9 cellular contexts compared by ENCODE assay signal in genomic region chr10:44975487-44976331, GRCh38. TPM values are rescaled to one million over a fixed set of nuclear protein-coding genes. Genes with fewer than 3 reads are reported as not detected.
A peak's percentile ranks its signal among the peaks of the same experiment; 100 is the strongest.
DNase-seq lines count a peak whose midpoint lies in the region; ATAC-seq and TF ChIP-seq lines count a peak whose summit lies in the region.
"Had no signal": no experiment of that assay in that cellular context is flagged by ENCODE, and none has a peak within 500 bp of the region (broad histone marks: within the 10 kb centered on the region; RNA-seq: fewer than 3 reads in every experiment).

No MANE protein-coding gene starts in this region.

- peaks cover 0 to 55% (median 21%) of the 10 kb centered on the region in 9 donors for H3K36me3 ChIP-seq in heart right ventricle
- peaks cover 29 to 38% (median 35%) of the 10 kb centered on the region in 3 donors for H3K36me3 ChIP-seq in skeletal muscle tissue (ENCODE audit: control insufficient read depth in 3 of 3, insufficient read depth in 3 of 3, low read length in 3 of 3)

- H3K27me3 ChIP-seq in heart right ventricle (no peaks in the 10 kb centered on the region), skeletal muscle tissue (ENCODE audit: control insufficient read depth in 3 of 3, insufficient read depth in 3 of 3, low read length in 3 of 3) (no peaks in the 10 kb centered on the region)

- H3K4me1 ChIP-seq in heart right ventricle (peaks cover 44 to 90% (median 75%) of the 10 kb centered on the region in 9 donors), skeletal muscle tissue (ENCODE audit: control insufficient read depth in 3 of 3, insufficient read depth in 3 of 3, low read length in 3 of 3) (peaks cover 66 to 74% (median 70%) of the 10 kb centered on the region in 3 donors)

- H3K9me3 ChIP-seq in heart right ventricle, result no peaks in the 10 kb centered on the region
- H3K9me3 ChIP-seq in skeletal muscle tissue (ENCODE audit: control insufficient read depth in 3 of 3, low read length in 3 of 3), result no peaks in the 10 kb centered on the region

- peak overlapping the region; percentile 83 to 97 (median 92) for H3K27ac ChIP-seq in heart right ventricle
- H3K27ac ChIP-seq in skeletal muscle tissue (ENCODE audit: low read depth, low read length), result peak overlapping the region; percentile 92
- H3K27ac ChIP-seq: 22Rv1 had no signal

- intact Hi-C loops in heart right ventricle (cut with DNase I), result loop anchor here in 7 of 10 donors (1.0 to 10.0 kb wide), 6 partner anchors 15 to 101 kb away; no protein-coding TSS in a partner anchor

- WGBS in heart right ventricle, 2 donors, result 22 to 23% methylated on average over 10 of the region's 10 CpGs

- ATAC-seq in heart right ventricle (peak in 1 of 8 donors; percentile 5), GM18907 (IDR thresholded peaks at IDR 0.05; ENCODE audit: unreplicated experiment) (no peak)

- peak overlapping the region; percentile 85 to 98 (median 98) for H3K9ac ChIP-seq in skeletal muscle tissue (ENCODE audit: low read depth in 1 of 3, low read length in 3 of 3)

- DNase-seq in DMS53 (lab: John Stamatoyannopoulos, UW), result peak; percentile 62
- no peak for DNase-seq in DMS53 treated with DMSO at 0.1 percent for 48 hours (lab: John Stamatoyannopoulos, UW; ENCODE audit: unreplicated experiment)
- peak; percentile 81 for DNase-seq in RPMI7951 (ENCODE audit: low read depth)
- no peak for DNase-seq in heart right ventricle
- no peak for DNase-seq in activated T-cell treated with anti-CD3 and anti-CD28 coated beads, Interleukin-2, amount 50 U/mL, for 48 hours
- no peak for DNase-seq in midbrain (lab: John Stamatoyannopoulos, UW)

- no peak for TF ChIP-seq CTCF in heart right ventricle (IDR thresholded peaks at IDR 0.05)

- H3K4me3 ChIP-seq in heart right ventricle, result peak overlapping the region in 9 of 10 donors; percentile 65 to 87 (median 75)
- peak overlapping the region; percentile 88 to 98 (median 91) for H3K4me3 ChIP-seq in skeletal muscle tissue (ENCODE audit: low read length in 3 of 3)

RNA-seq across cellular contexts. Expression of gene DEPP1, which starts 2.9 kb away (rescaled TPM):
- 14.5 and 16.5 TPM in 2 replicates for total RNA-seq in RPMI7951 (2014; rRNA removed; shearing (Covaris generic))
- total RNA-seq in heart right ventricle, result 100 to 1,000 TPM in 1 of 10 donors, 10 to 100 TPM in 9; 10.0 to 172 (median 23.8) TPM
- 10 to 100 TPM; 27.6 to 40.3 TPM for polyA plus RNA-seq in heart right ventricle
- total RNA-seq in skeletal muscle tissue, result 12.5 TPM

RNA-seq across cellular contexts. Expression of gene RASSF4, which starts 16.1 kb away (rescaled TPM):
- 6.8 and 11.1 TPM in 2 replicates for total RNA-seq in RPMI7951 (2014; rRNA removed; shearing (Covaris generic))
- total RNA-seq in heart right ventricle (100 to 1,000 TPM in 2 of 10 donors, 10 to 100 TPM in 8; 73.3 to 120 (median 79.9) TPM), skeletal muscle tissue (21.4 TPM)
- polyA plus RNA-seq in heart right ventricle, result 10 to 100 TPM; 41.2 to 89.4 TPM

RNA-seq across cellular contexts. Expression of gene ZNF22, which starts 25.0 kb away (rescaled TPM):
- total RNA-seq in RPMI7951 (2014; rRNA removed; shearing (Covaris generic)), result 32.5 and 47.1 TPM in 2 replicates
- 10 to 100 TPM; 11.0 to 17.2 (median 15.4) TPM for total RNA-seq in heart right ventricle
- polyA plus RNA-seq in heart right ventricle, result 10 to 100 TPM; 16.2 to 16.3 TPM
- total RNA-seq in skeletal muscle tissue, result 25.6 TPM

Comparison
In these comparisons a context has a peak if more than half of its experiments do, and no peak if none do; other contexts are left out.
1. DNase-seq: peak in DMS53 (single experiment) and RPMI7951 (single experiment); none in DMS53 treated with DMSO at 0.1 percent for 48 hours (single experiment), heart right ventricle (0 of 2), activated T-cell treated with anti-CD3 and anti-CD28 coated beads, Interleukin-2, amount 50 U/mL, for 48 hours (0 of 2) and midbrain (single experiment).